Comparison of ENCODE assay signal across 31 cellular contexts in the genomic region with DNA sequence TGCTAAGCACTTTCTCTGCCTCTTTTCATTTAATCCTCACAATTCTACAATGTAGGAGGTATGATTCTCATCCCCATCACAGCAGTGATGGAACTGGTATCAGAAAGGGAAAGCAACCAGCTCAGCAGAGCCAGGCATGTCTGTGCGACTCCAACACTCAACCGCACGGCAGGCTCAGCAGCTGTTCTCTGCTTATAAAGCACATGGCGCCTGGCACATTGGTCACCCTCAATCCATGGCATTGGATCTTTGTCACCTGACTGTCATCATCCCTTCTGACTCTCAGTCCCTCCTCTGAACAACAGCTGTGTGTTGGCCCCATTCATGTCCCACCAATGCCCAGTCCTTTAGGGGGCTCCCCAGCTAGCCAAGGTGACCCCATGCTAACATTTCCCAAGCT. TPM values are rescaled to one million over a fixed set of nuclear protein-coding genes. Genes with fewer than 3 reads are reported as not detected.
DNase-seq lines count a peak whose midpoint lies in the region; ATAC-seq and TF ChIP-seq lines count a peak whose summit lies in the region.
"Had no signal": no experiment of that assay in that cellular context is flagged by ENCODE, and none has a peak within 500 bp of the region (broad histone marks: within the 10 kb centered on the region; RNA-seq: fewer than 3 reads in every experiment).

No MANE protein-coding gene starts in this region.

- H3K36me3 ChIP-seq in mammary epithelial cell (ENCODE audit: insufficient read depth, low read length), result no peaks in the 10 kb centered on the region
- H3K36me3 ChIP-seq in vagina, result no peaks in the 10 kb centered on the region

- 76% methylated on average over 4 of the region's 4 CpGs for WGBS in mammary epithelial cell (ENCODE audit: low coverage, missing lambda C conversion rate)

- no peaks in the 10 kb centered on the region for H3K36me3 Mint-ChIP-seq in activated T-cell treated with anti-CD3 and anti-CD28 coated beads, Interleukin-2, amount 50 U/mL, for 4 hours (ENCODE audit: insufficient read depth)
- H3K36me3 Mint-ChIP-seq: CD4-positive, alpha-beta memory T cell had no signal

- H3K4me3 Mint-ChIP-seq in activated T-cell treated with anti-CD3 and anti-CD28 coated beads, Interleukin-2, amount 50 U/mL, for 4 hours, result no peak overlapping the region
- H3K4me3 Mint-ChIP-seq: activated naive CD8-positive, alpha-beta T cell treated with anti-CD3 and anti-CD28 coated beads, Interleukin-2, amount 50 U/mL, for 24 hours; CD4-positive, alpha-beta memory T cell; nephron had no signal

- intact Hi-C loops in mammary epithelial cell (cut with micrococcal nuclease) (no loop called here), vagina (cut with DNase I) (no loop called here)

- no peaks in the 10 kb centered on the region for H3K9me3 ChIP-seq in mammary epithelial cell (replicated peaks; ENCODE audit: insufficient read depth, low read length)
- H3K9me3 ChIP-seq in vagina, result no peaks in the 10 kb centered on the region

- dilution Hi-C loops in mammary epithelial cell (cut with HindIII; ENCODE audit: low sequenced_read_pairs), result no loop called here

- ATAC-seq in GM21526 (IDR thresholded peaks at IDR 0.05; ENCODE audit: low FRiP score, unreplicated experiment), result no peak
- no peak for ATAC-seq in activated T-cell treated with anti-CD3 and anti-CD28 coated beads, Interleukin-2, amount 50 U/mL, for 4 hours
- ATAC-seq in HG03196 (IDR thresholded peaks at IDR 0.05; ENCODE audit: unreplicated experiment), result no peak
- ATAC-seq: activated naive CD8-positive, alpha-beta T cell treated with anti-CD3 and anti-CD28 coated beads, Interleukin-2, amount 50 U/mL, for 24 hours had no signal

- H3K9ac ChIP-seq in mammary epithelial cell (ENCODE audit: insufficient read depth, low read length), result no peak overlapping the region

- H3K27ac ChIP-seq in mammary epithelial cell (ENCODE audit: insufficient read depth, low read depth, low read length) (no peak overlapping the region), vagina (peak overlapping the region; percentile 69)

- H3K9me3 Mint-ChIP-seq in activated T-cell treated with anti-CD3 and anti-CD28 coated beads, Interleukin-2, amount 50 U/mL, for 4 hours, result no peaks in the 10 kb centered on the region
- H3K9me3 Mint-ChIP-seq: activated naive CD8-positive, alpha-beta T cell treated with anti-CD3 and anti-CD28 coated beads, Interleukin-2, amount 50 U/mL, for 24 hours; nephron had no signal

- H4K20me1 ChIP-seq in mammary epithelial cell (ENCODE audit: insufficient read depth, low read length), result no peaks in the 10 kb centered on the region

- peak; percentile 10 for DNase-seq in NCI-H82 (lab: John Stamatoyannopoulos, UW)
- DNase-seq in NCI-H82 treated with DMSO at 0.1 percent for 48 hours (lab: John Stamatoyannopoulos, UW; ENCODE audit: unreplicated experiment), result no peak
- DNase-seq in mammary epithelial cell, result no peak
- peak; percentile 51 for DNase-seq in myocyte (ENCODE audit: low read depth)
- DNase-seq in vagina (ENCODE audit: extremely low spot score in 2 of 2), result no peak
- no peak for DNase-seq in activated T-cell treated with anti-CD3 and anti-CD28 coated beads, Interleukin-2, amount 50 U/mL, for 4 hours
- DNase-seq: activated CD4-positive, alpha-beta T cell treated with anti-CD3 and anti-CD28 coated beads for 4 hours; activated CD8-positive, alpha-beta memory T cell treated with anti-CD3 and anti-CD28 coated beads for 24 hours; activated gamma-delta T cell; activated naive CD8-positive, alpha-beta T cell treated with anti-CD3 and anti-CD28 coated beads, Interleukin-2, amount 50 U/mL, for 24 hours; activated T-cell treated with anti-CD3 and anti-CD28 coated beads, Interleukin-2, amount 50 U/mL, for 1 hour; CD4-positive, alpha-beta memory T cell; cerebellar nuclear complex; IMR-90; NCI-H1092; NCI-H2029; NCI-H345; NCI-H774; stimulated activated CD4-positive, alpha-beta T cell treated with anti-CD3 and anti-CD28 coated beads, Interleukin-12 subunit alpha, Interleukin-12 subunit beta, amount 100 ng/mL, for 4 hours; stimulated activated CD4-positive, alpha-beta T cell treated with anti-CD3 and anti-CD28 coated beads, Interleukin-4, amount 100 ng/mL, for 1 hour had no signal

- in situ Hi-C loops in mammary epithelial cell (cut with MboI; ENCODE audit: low sequenced_read_pairs in 2 of 2), result loop anchor here in 1 of 2 donors (10.0 kb wide), 1 partner anchor 82 kb away; no protein-coding TSS in a partner anchor

- no peak overlapping the region for H3K4me2 ChIP-seq in mammary epithelial cell (ENCODE audit: insufficient read depth, low read depth, low read length)

- peak overlapping the region; percentile 7 for H2AFZ ChIP-seq in mammary epithelial cell (ENCODE audit: low read depth, low read length)

- no peaks in the 10 kb centered on the region for H3K4me1 Mint-ChIP-seq in activated T-cell treated with anti-CD3 and anti-CD28 coated beads, Interleukin-2, amount 50 U/mL, for 4 hours (ENCODE audit: low read depth)

- H3K27me3 ChIP-seq in mammary epithelial cell (ENCODE audit: insufficient read depth, low read length), result no peaks in the 10 kb centered on the region
- no peaks in the 10 kb centered on the region for H3K27me3 ChIP-seq in vagina

- no peak for TF ChIP-seq CTCF in mammary epithelial cell (conservative IDR thresholded peaks at IDR 0.05 in 1 of 2, IDR thresholded peaks at IDR 0.05 in 1 of 2; ENCODE audit: extremely low read depth in 1 of 2, insufficient read depth in 1 of 2, low read depth in 1 of 2, low read length in 2 of 2)
- no peak for TF ChIP-seq CTCF in vagina (IDR thresholded peaks at IDR 0.05)

- H3K4me3 ChIP-seq in mammary epithelial cell (replicated peaks in 1 of 3; ENCODE audit: insufficient read depth in 1 of 3, low read depth in 2 of 3, low read length in 3 of 3), result no peak overlapping the region
- no peak overlapping the region for H3K4me3 ChIP-seq in vagina

- CTCF ChIA-PET in mammary epithelial cell (lab: Charles Lee; ENCODE audit: low non-redundant PET), result no interaction called here

- H3K27me3 Mint-ChIP-seq in activated T-cell treated with anti-CD3 and anti-CD28 coated beads, Interleukin-2, amount 50 U/mL, for 4 hours (ENCODE audit: low read depth), result peaks cover 41% of the 10 kb centered on the region

- no peaks in the 10 kb centered on the region for H3K79me2 ChIP-seq in mammary epithelial cell (ENCODE audit: insufficient read depth, low read length)

- H3K4me1 ChIP-seq in mammary epithelial cell (ENCODE audit: insufficient read depth, low read length) (peaks cover 15% of the 10 kb centered on the region), vagina (peaks cover 26% of the 10 kb centered on the region)

- TF ChIP-seq POLR2A in vagina (IDR thresholded peaks at IDR 0.05), result no peak

- BruUV-seq in mammary epithelial cell (replicated peaks; lab: Mats Ljungman, UMichigan), result no TSS peak

RNA-seq across cellular contexts. Expression of gene HAND1, which starts 45.1 kb away (rescaled TPM):
- total RNA-seq in mammary epithelial cell (not detected), myocyte (not detected in 2 replicates), vagina (not detected)
- not detected for polyA plus RNA-seq in mammary epithelial cell
- not detected for polyA minus RNA-seq in mammary epithelial cell
- polyA plus RNA-seq in myocyte (2012), result not detected
- not detected for total RNA-seq in activated T-cell treated with anti-CD3 and anti-CD28 coated beads, Interleukin-2, amount 50 U/mL, for 4 hours
- total RNA-seq: A172; CD4-positive, alpha-beta memory T cell; dermis microvascular lymphatic vessel endothelial cell; glomerular endothelial cell; IMR-90; OCI-LY7; osteocyte; subcutaneous adipose tissue; T-helper 2 cell treated with Interferon-gamma antibody and Interleukin-4, amounts not matched to agents 100 ng/mL and 5 ng/mL, for 36 hours had no signal
- polyA plus RNA-seq: CD4-positive, alpha-beta memory T cell; IMR-90; keratinocyte had no signal

Comparison
In these comparisons a context has a peak if more than half of its experiments do, and no peak if none do; other contexts are left out.
1. DNase-seq: peak in NCI-H82 (single experiment) and myocyte (single experiment); none in NCI-H82 treated with DMSO at 0.1 percent for 48 hours (single experiment), mammary epithelial cell (single experiment), vagina (0 of 2) and activated T-cell treated with anti-CD3 and anti-CD28 coated beads, Interleukin-2, amount 50 U/mL, for 4 hours (single experiment).